Comparison of ENCODE assay signal across 16 cellular contexts in genomic region chr11:111833524-111833923, GRCh38. TPM values are rescaled to one million over a fixed set of nuclear protein-coding genes. Genes with fewer than 3 reads are reported as not detected.
A peak's percentile ranks its signal among the peaks of the same experiment; 100 is the strongest.
DNase-seq lines count a peak whose midpoint lies in the region; ATAC-seq and TF ChIP-seq lines count a peak whose summit lies in the region.
"Had no signal": no experiment of that assay in that cellular context is flagged by ENCODE, and none has a peak within 500 bp of the region (broad histone marks: within the 10 kb centered on the region; RNA-seq: fewer than 3 reads in every experiment).

No MANE protein-coding gene starts in this region.

- H3K9me3 Mint-ChIP-seq in activated CD4-positive, alpha-beta memory T cell treated with anti-CD3 and anti-CD28 coated beads, Interleukin-2, amount 10 ng/mL, durations not matched to agents 7 days and 5 days: no peaks in the 10 kb centered on the region
- H3K9me3 Mint-ChIP-seq: activated T-helper 1 cell treated with anti-CD3 and anti-CD28 coated beads, Interleukin-12 subunit alpha, Interleukin-12 subunit beta, Interleukin-2, Interleukin-4 antibody, amounts not matched to agents 30 ng/mL and 10 ng/mL and 1 ng/mL, durations not matched to agents 14 hours and 24 hours and 36 hours; central memory CD8-positive, alpha-beta T cell had no signal

- peak in 7 of 9 donors; percentile 12 to 48 (median 38) for TF ChIP-seq CTCF in heart right ventricle (IDR thresholded peaks at IDR 0.05)
- peak in 1 of 2 donors; percentile 52 for TF ChIP-seq CTCF in right atrium auricular region (IDR thresholded peaks at IDR 0.05)
- no peak for TF ChIP-seq CTCF in fibroblast of pulmonary artery (IDR thresholded peaks at IDR 0.05; ENCODE audit: low read length, missing control alignments)

- peaks cover 0 to 13% (median 3%) of the 10 kb centered on the region in 9 donors for H3K4me1 ChIP-seq in heart right ventricle
- H3K4me1 ChIP-seq in right atrium auricular region: no peaks in the 10 kb centered on the region
- H3K4me1 ChIP-seq: gastroesophageal sphincter, SJSA1 had no signal

- 56 to 58% methylated on average over 4 of the region's 4 CpGs for WGBS in heart right ventricle, 2 donors

- DNase-seq in heart right ventricle (no peak), right atrium auricular region (ENCODE audit: low spot score) (no peak), SK-N-DZ (ENCODE audit: low spot score) (peak; percentile 40), fibroblast of pulmonary artery (ENCODE audit: low read depth) (peak; percentile 17), retina (no peak), NCI-H187 treated with DMSO at 0.1 percent for 48 hours (lab: John Stamatoyannopoulos, UW) (no peak)
- DNase-seq in activated CD4-positive, alpha-beta memory T cell treated with anti-CD3 and anti-CD28 coated beads, Interleukin-2, amount 10 ng/mL, durations not matched to agents 7 days and 5 days: no peak
- DNase-seq: GOT3, lower lobe of right lung, NCI-H345 had no signal

- no peak overlapping the region for H3K4me3 Mint-ChIP-seq in activated CD4-positive, alpha-beta memory T cell treated with anti-CD3 and anti-CD28 coated beads, Interleukin-2, amount 10 ng/mL, durations not matched to agents 7 days and 5 days
- H3K4me3 Mint-ChIP-seq: activated T-helper 1 cell treated with anti-CD3 and anti-CD28 coated beads, Interleukin-12 subunit alpha, Interleukin-12 subunit beta, Interleukin-2, Interleukin-4 antibody, amounts not matched to agents 30 ng/mL and 10 ng/mL and 1 ng/mL, durations not matched to agents 14 hours and 24 hours and 36 hours; central memory CD8-positive, alpha-beta T cell had no signal

- H3K36me3 ChIP-seq in heart right ventricle: peaks cover 0 to 95% (median 19%) of the 10 kb centered on the region in 9 donors
- H3K36me3 ChIP-seq in right atrium auricular region: peaks cover 15% of the 10 kb centered on the region

- H3K27ac ChIP-seq in heart right ventricle: peak overlapping the region in 1 of 10 donors; percentile 22
- no peak overlapping the region for H3K27ac ChIP-seq in right atrium auricular region
- H3K27ac ChIP-seq: gastroesophageal sphincter, lower lobe of right lung, SJSA1 had no signal

- no peaks in the 10 kb centered on the region for H3K9me3 ChIP-seq in heart right ventricle
- H3K9me3 ChIP-seq in right atrium auricular region: no peaks in the 10 kb centered on the region
- H3K9me3 ChIP-seq: gastroesophageal sphincter, lower lobe of right lung, SJSA1 had no signal

- no peaks in the 10 kb centered on the region for H3K27me3 Mint-ChIP-seq in activated CD4-positive, alpha-beta memory T cell treated with anti-CD3 and anti-CD28 coated beads, Interleukin-2, amount 10 ng/mL, durations not matched to agents 7 days and 5 days
- H3K27me3 Mint-ChIP-seq: central memory CD8-positive, alpha-beta T cell had no signal

- intact Hi-C loops in heart right ventricle (cut with DNase I): loop anchor here in 3 of 10 donors (5.0 to 10.0 kb wide), 3 partner anchors 46 to 269 kb away; no protein-coding TSS in a partner anchor

- no peak overlapping the region for H3K27ac Mint-ChIP-seq in activated CD4-positive, alpha-beta memory T cell treated with anti-CD3 and anti-CD28 coated beads, Interleukin-2, amount 10 ng/mL, durations not matched to agents 7 days and 5 days
- H3K27ac Mint-ChIP-seq: activated T-helper 1 cell treated with anti-CD3 and anti-CD28 coated beads, Interleukin-12 subunit alpha, Interleukin-12 subunit beta, Interleukin-2, Interleukin-4 antibody, amounts not matched to agents 30 ng/mL and 10 ng/mL and 1 ng/mL, durations not matched to agents 14 hours and 24 hours and 36 hours had no signal

- H3K4me3 ChIP-seq in heart right ventricle (no peak overlapping the region), right atrium auricular region (no peak overlapping the region), fibroblast of pulmonary artery (replicated peaks; ENCODE audit: low read depth, low read length) (no peak overlapping the region)
- H3K4me3 ChIP-seq: gastroesophageal sphincter, lower lobe of right lung, SJSA1 had no signal

- CTCF ChIA-PET in activated CD4-positive, alpha-beta memory T cell treated with anti-CD3 and anti-CD28 coated beads, Interleukin-2, amount 10 ng/mL, durations not matched to agents 7 days and 5 days (lab: Charles Lee): interaction anchor here (1.5 to 2.3 kb wide), 2 partner anchors 8 to 229 kb away, joined by 8 read pairs; no protein-coding TSS in a partner anchor

- H3K4me1 Mint-ChIP-seq in activated CD4-positive, alpha-beta memory T cell treated with anti-CD3 and anti-CD28 coated beads, Interleukin-2, amount 10 ng/mL, durations not matched to agents 7 days and 5 days: peaks cover 19% of the 10 kb centered on the region
- H3K4me1 Mint-ChIP-seq: central memory CD8-positive, alpha-beta T cell had no signal

- ATAC-seq in heart right ventricle: peak in 3 of 8 donors; percentile 33 to 58 (median 58)
- no peak for ATAC-seq in HG03175 (IDR thresholded peaks at IDR 0.05; ENCODE audit: unreplicated experiment)
- ATAC-seq: activated CD4-positive, CD25-positive, alpha-beta regulatory T cell treated with anti-CD3 and anti-CD28 coated beads, Interleukin-2, amount 50 U/mL, for 24 hours; gastroesophageal sphincter; lower lobe of right lung had no signal

- POLR2A ChIA-PET in activated CD4-positive, alpha-beta memory T cell treated with anti-CD3 and anti-CD28 coated beads, Interleukin-2, amount 10 ng/mL, durations not matched to agents 7 days and 5 days (lab: Charles Lee): interaction anchor here (1.0 kb wide), 1 partner anchor 67 kb away, joined by 3 read pairs; the partner anchor contains the start of gene PPP2R1B

- peaks cover 43% of the 10 kb centered on the region for H3K36me3 Mint-ChIP-seq in activated CD4-positive, alpha-beta memory T cell treated with anti-CD3 and anti-CD28 coated beads, Interleukin-2, amount 10 ng/mL, durations not matched to agents 7 days and 5 days (ENCODE audit: low read depth)

- no peaks in the 10 kb centered on the region for H3K27me3 ChIP-seq in heart right ventricle
- H3K27me3 ChIP-seq in right atrium auricular region: no peaks in the 10 kb centered on the region
- H3K27me3 ChIP-seq: gastroesophageal sphincter, SJSA1 had no signal

RNA-seq across cellular contexts. Expression of gene ALG9, which starts 37.9 kb away (rescaled TPM):
- 10 to 100 TPM; 12.8 to 26.5 (median 17.8) TPM for total RNA-seq in heart right ventricle
- 10 to 100 TPM; 20.0 to 25.8 TPM for polyA plus RNA-seq in heart right ventricle
- total RNA-seq in right atrium auricular region: 10 to 100 TPM; 22.2 to 32.4 TPM
- 22.9 and 24.7 TPM in 2 replicates for polyA plus RNA-seq in SK-N-DZ (2014; cell fraction: cytosol; rRNA removed)
- 19.3 and 30.8 TPM in 2 replicates for polyA plus RNA-seq in SK-N-DZ (2014; cell fraction: nucleus; rRNA removed)
- 10 to 100 TPM; 24.8 to 25.0 TPM for total RNA-seq in activated CD4-positive, alpha-beta memory T cell treated with anti-CD3 and anti-CD28 coated beads, Interleukin-2, amount 10 ng/mL, durations not matched to agents 7 days and 5 days

RNA-seq across cellular contexts. Expression of gene FDXACB1, which starts 45.4 kb away (rescaled TPM):
- total RNA-seq in heart right ventricle (1 to 10 TPM; 1.1 to 2.0 (median 1.5) TPM), right atrium auricular region (1 to 10 TPM in 1 of 2 donors, under 1 TPM in 1; 0.90 to 2.0 TPM)
- polyA plus RNA-seq in heart right ventricle: 1 to 10 TPM in 1 of 2 donors, under 1 TPM in 1; 0.86 to 1.3 TPM
- polyA plus RNA-seq in SK-N-DZ (2014; cell fraction: cytosol; rRNA removed): 0.99 and 2.0 TPM in 2 replicates
- polyA plus RNA-seq in SK-N-DZ (2014; cell fraction: nucleus; rRNA removed): 1.6 and 1.7 TPM in 2 replicates
- 1 to 10 TPM; 2.9 to 3.6 TPM for total RNA-seq in activated CD4-positive, alpha-beta memory T cell treated with anti-CD3 and anti-CD28 coated beads, Interleukin-2, amount 10 ng/mL, durations not matched to agents 7 days and 5 days

RNA-seq across cellular contexts. Expression of gene CFAP68, which starts 45.8 kb away (rescaled TPM):
- total RNA-seq in heart right ventricle (10 to 100 TPM; 17.5 to 38.5 (median 31.5) TPM), right atrium auricular region (10 to 100 TPM; 27.7 to 40.9 TPM)
- 10 to 100 TPM; 14.7 to 24.6 TPM for polyA plus RNA-seq in heart right ventricle
- 16.2 and 17.6 TPM in 2 replicates for polyA plus RNA-seq in SK-N-DZ (2014; cell fraction: cytosol; rRNA removed)
- 27.3 and 28.7 TPM in 2 replicates for polyA plus RNA-seq in SK-N-DZ (2014; cell fraction: nucleus; rRNA removed)
- total RNA-seq in activated CD4-positive, alpha-beta memory T cell treated with anti-CD3 and anti-CD28 coated beads, Interleukin-2, amount 10 ng/mL, durations not matched to agents 7 days and 5 days: 10 to 100 TPM; 19.0 to 19.4 TPM

Comparison
In these comparisons a context has a peak if more than half of its experiments do, and no peak if none do; other contexts are left out.
1. DNase-seq: peak in SK-N-DZ (single experiment) and fibroblast of pulmonary artery (single experiment); none in heart right ventricle (0 of 2), right atrium auricular region (single experiment), activated CD4-positive, alpha-beta memory T cell treated with anti-CD3 and anti-CD28 coated beads, Interleukin-2, amount 10 ng/mL, durations not matched to agents 7 days and 5 days (single experiment), retina (single experiment) and NCI-H187 treated with DMSO at 0.1 percent for 48 hours (single experiment).